Comparison of ENCODE assay signal across 15 cellular contexts in genomic region chr10:7435674-7436073, GRCh38. TPM values are rescaled to one million over a fixed set of nuclear protein-coding genes. Genes with fewer than 3 reads are reported as not detected.
DNase-seq lines count a peak whose midpoint lies in the region; ATAC-seq and TF ChIP-seq lines count a peak whose summit lies in the region.
"Had no signal": no experiment of that assay in that cellular context is flagged by ENCODE, and none has a peak within 500 bp of the region (broad histone marks: within the 10 kb centered on the region; RNA-seq: fewer than 3 reads in every experiment).

No MANE protein-coding gene starts in this region.

- no peak overlapping the region for H3K9ac ChIP-seq in colonic mucosa (ENCODE audit: low read depth in 2 of 2, low read length in 2 of 2)

- 70 to 77% (median 70%) methylated on average over 2 of the region's 2 CpGs for WGBS in psoas muscle, 3 donors

- H3K9me3 ChIP-seq in colonic mucosa: no peaks in the 10 kb centered on the region
- H3K9me3 ChIP-seq in psoas muscle: no peaks in the 10 kb centered on the region
- H3K9me3 ChIP-seq: uterus had no signal

- H3K4me3 ChIP-seq in colonic mucosa: no peak overlapping the region
- H3K4me3 ChIP-seq in psoas muscle: no peak overlapping the region
- H3K4me3 ChIP-seq: uterus had no signal

- H3K27ac ChIP-seq in colonic mucosa: no peak overlapping the region
- no peak overlapping the region for H3K27ac ChIP-seq in psoas muscle
- H3K27ac ChIP-seq: uterus had no signal

- DNase-seq in colonic mucosa: no peak
- no peak for DNase-seq in psoas muscle
- DNase-seq in cortex of kidney (lab: John Stamatoyannopoulos, UW): no peak
- DNase-seq in DMS153 (lab: John Stamatoyannopoulos, UW): no peak
- DNase-seq: activated naive CD4-positive, alpha-beta T cell treated with anti-CD3 and anti-CD28 coated beads, Interleukin-2, amount 50 U/mL, for 16 hours; COR-L47; erythroblast; natural killer cell; NCI-H187 treated with DMSO at 0.1 percent for 48 hours; T-helper 9 cell; uterus had no signal

- H3K27me3 ChIP-seq in colonic mucosa (no peaks in the 10 kb centered on the region), psoas muscle (ENCODE audit: insufficient read depth in 3 of 3, low read length in 2 of 3) (peaks cover 0 to 2% (median 0%) of the 10 kb centered on the region in 3 donors)
- H3K27me3 ChIP-seq: uterus had no signal

- TF ChIP-seq CTCF in colonic mucosa (IDR thresholded peaks at IDR 0.05) (no peak), psoas muscle (IDR thresholded peaks at IDR 0.05) (no peak)

- H3K4me1 ChIP-seq in colonic mucosa (no peaks in the 10 kb centered on the region), psoas muscle (no peaks in the 10 kb centered on the region)

- ATAC-seq in GM18502 (IDR thresholded peaks at IDR 0.05; ENCODE audit: poor library complexity, unreplicated experiment) (peak; percentile 68), GM19463 (IDR thresholded peaks at IDR 0.05; ENCODE audit: unreplicated experiment) (peak; percentile 72), HG02798 (IDR thresholded peaks at IDR 0.05; ENCODE audit: poor library complexity, unreplicated experiment) (peak; percentile 77), HG03520 (IDR thresholded peaks at IDR 0.05; ENCODE audit: unreplicated experiment) (peak; percentile 51), psoas muscle (no peak)
- ATAC-seq: natural killer cell had no signal

- H3K36me3 ChIP-seq in colonic mucosa: no peaks in the 10 kb centered on the region
- H3K36me3 ChIP-seq in psoas muscle (ENCODE audit: insufficient read depth in 1 of 2, low read depth in 1 of 2): no peaks in the 10 kb centered on the region
- H3K36me3 ChIP-seq: uterus had no signal

- intact Hi-C loops in colonic mucosa (cut with DNase I) (no loop called here), psoas muscle (cut with DNase I) (no loop called here)

RNA-seq across cellular contexts. Expression of gene SFMBT2, which starts 24.8 kb away (rescaled TPM):
- total RNA-seq in colonic mucosa: 1 to 10 TPM; 2.3 to 3.5 TPM
- 1 to 10 TPM; 3.0 to 8.2 (median 5.0) TPM for total RNA-seq in psoas muscle
- polyA plus RNA-seq in psoas muscle: under 1 TPM; 0.53 to 0.87 (median 0.59) TPM

Comparison
In these comparisons a context has a peak if more than half of its experiments do, and no peak if none do; other contexts are left out.
1. ATAC-seq: peak in GM18502 (single experiment), GM19463 (single experiment), HG02798 (single experiment) and HG03520 (single experiment); none in psoas muscle (0 of 4).